In the genomic region with DNA sequence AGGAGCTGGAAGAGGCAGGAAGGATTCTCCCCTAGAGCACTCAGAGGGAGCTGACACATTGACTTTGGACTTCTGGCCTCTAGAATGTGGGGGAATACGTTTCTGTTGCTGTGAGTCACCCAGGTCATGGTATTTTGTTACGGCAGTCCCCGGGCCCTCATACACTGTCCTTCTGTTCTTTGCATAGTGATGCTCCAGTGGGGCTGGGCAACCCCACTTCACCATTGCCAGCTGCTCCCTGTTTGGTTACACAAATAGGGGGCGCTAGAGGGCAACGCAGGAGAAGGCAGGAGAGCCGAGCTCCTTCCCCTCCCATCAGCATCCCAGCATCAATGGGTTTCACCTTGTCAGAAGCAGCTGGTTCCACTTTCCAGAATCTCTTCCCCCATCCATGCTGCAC, we compare ENCODE assay signal across 1 cellular context.
TF ChIP-seq lines count a peak whose summit lies in the region.

No MANE protein-coding gene starts in this region.

TF ChIP-seq in K562, 482 proteins besides CTCF, POLR2A, EP300 and RAD21 (continued from another document):
- TF ChIP-seq CTCFL (IDR thresholded peaks at IDR 0.05; ENCODE audit: borderline replicate concordance, insufficient read depth, low read depth, low read length, poor library complexity, severe bottlenecking) (peak; percentile 51), U2AF1 (optimal IDR thresholded peaks at IDR 0.05; ENCODE audit: low read depth, low read length) (no peak)
- TF ChIP-seq, protein P1, sequence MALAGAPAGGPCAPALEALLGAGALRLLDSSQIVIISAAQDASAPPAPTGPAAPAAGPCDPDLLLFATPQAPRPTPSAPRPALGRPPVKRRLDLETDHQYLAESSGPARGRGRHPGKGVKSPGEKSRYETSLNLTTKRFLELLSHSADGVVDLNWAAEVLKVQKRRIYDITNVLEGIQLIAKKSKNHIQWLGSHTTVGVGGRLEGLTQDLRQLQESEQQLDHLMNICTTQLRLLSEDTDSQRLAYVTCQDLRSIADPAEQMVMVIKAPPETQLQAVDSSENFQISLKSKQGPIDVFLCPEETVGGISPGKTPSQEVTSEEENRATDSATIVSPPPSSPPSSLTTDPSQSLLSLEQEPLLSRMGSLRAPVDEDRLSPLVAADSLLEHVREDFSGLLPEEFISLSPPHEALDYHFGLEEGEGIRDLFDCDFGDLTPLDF (CRISPR knock-in tag; IDR thresholded peaks at IDR 0.05): no peak
